In genomic region chr6:104166055-104166668, GRCh38 we compare ENCODE assay signal across 38 cellular contexts.
"Had no signal": no experiment of that assay in that cellular context is flagged by ENCODE, and none has a peak within 500 bp of the region (broad histone marks: within the 10 kb centered on the region; RNA-seq: fewer than 3 reads in every experiment).

No MANE protein-coding gene starts in this region.

- H3K4me3 Mint-ChIP-seq: activated naive CD4-positive, alpha-beta T cell treated with anti-CD3 and anti-CD28 coated beads for 36 hours; activated naive CD4-positive, alpha-beta T cell treated with anti-CD3 and anti-CD28 coated beads, Interleukin-2, amount 10 ng/mL, durations not matched to agents 7 days and 5 days; activated naive CD4-positive, alpha-beta T cell treated with anti-CD3 and anti-CD28 coated beads, Interleukin-2, amount 50 U/mL, for 24 hours; activated naive CD8-positive, alpha-beta T cell; activated naive CD8-positive, alpha-beta T cell treated with anti-CD3 and anti-CD28 coated beads for 36 hours; activated naive CD8-positive, alpha-beta T cell treated with anti-CD3 and anti-CD28 coated beads, Interleukin-2, amount 10 ng/mL, durations not matched to agents 7 days and 5 days; activated naive CD8-positive, alpha-beta T cell treated with anti-CD3 and anti-CD28 coated beads, Interleukin-2, amount 50 U/mL, for 24 hours; activated T-cell treated with anti-CD3 and anti-CD28 coated beads, Interleukin-2, amount 50 U/mL, for 4 hours; activated T-cell treated with anti-CD3 and anti-CD28 coated beads, Interleukin-2, amount 50 U/mL, for 72 hours; activated T-helper 1 cell treated with anti-CD3 and anti-CD28 coated beads, Interleukin-12 subunit alpha, Interleukin-12 subunit beta, Interleukin-2, Interleukin-4 antibody, amounts not matched to agents 30 ng/mL and 10 ng/mL and 1 ng/mL, durations not matched to agents 14 hours and 24 hours and 36 hours; activated T-helper 17 cell treated with anti-CD3 and anti-CD28 coated beads, Interleukin-2, amount 50 U/mL, for 72 hours; brain; central memory CD8-positive, alpha-beta T cell had no signal

- H3K27ac ChIP-seq: adrenal gland, ascending aorta, body of pancreas, brain microvascular endothelial cell, breast epithelium, cardiac muscle cell had no signal

- H3K36me3 Mint-ChIP-seq: activated naive CD4-positive, alpha-beta T cell treated with anti-CD3 and anti-CD28 coated beads, Interleukin-2, amount 10 ng/mL, durations not matched to agents 7 days and 5 days; activated naive CD4-positive, alpha-beta T cell treated with anti-CD3 and anti-CD28 coated beads, Interleukin-2, amount 50 U/mL, for 24 hours; activated naive CD4-positive, alpha-beta T cell treated with anti-CD3 and anti-CD28 coated beads, Interleukin-2, amount 50 U/mL, for 72 hours; activated naive CD8-positive, alpha-beta T cell; activated naive CD8-positive, alpha-beta T cell treated with anti-CD3 and anti-CD28 coated beads for 36 hours; activated naive CD8-positive, alpha-beta T cell treated with anti-CD3 and anti-CD28 coated beads, Interleukin-2, amount 10 ng/mL, durations not matched to agents 7 days and 5 days; brain had no signal

- H3K27me3 Mint-ChIP-seq: activated naive CD4-positive, alpha-beta T cell treated with anti-CD3 and anti-CD28 coated beads, Interleukin-2, amount 10 ng/mL, durations not matched to agents 7 days and 5 days; activated naive CD4-positive, alpha-beta T cell treated with anti-CD3 and anti-CD28 coated beads, Interleukin-2, amount 50 U/mL, for 24 hours; activated naive CD8-positive, alpha-beta T cell; activated naive CD8-positive, alpha-beta T cell treated with anti-CD3 and anti-CD28 coated beads for 36 hours; activated naive CD8-positive, alpha-beta T cell treated with anti-CD3 and anti-CD28 coated beads, Interleukin-2, amount 10 ng/mL, durations not matched to agents 7 days and 5 days; activated naive CD8-positive, alpha-beta T cell treated with anti-CD3 and anti-CD28 coated beads, Interleukin-2, amount 50 U/mL, for 24 hours; activated T-helper 17 cell treated with anti-CD3 and anti-CD28 coated beads, Interleukin-2, amount 50 U/mL, for 72 hours; brain; central memory CD8-positive, alpha-beta T cell had no signal

- DNase-seq: activated effector memory CD4-positive, alpha-beta T cell treated with anti-CD3 and anti-CD28 coated beads, Interleukin-2, amount 50 U/mL, for 16 hours; activated effector memory CD4-positive, alpha-beta T cell treated with Interleukin-2 at 50 U/mL for 16 hours; activated gamma-delta T cell; activated gamma-delta T cell treated with Interleukin-2 at 50 U/mL for 16 hours; activated naive CD4-positive, alpha-beta T cell; activated naive CD4-positive, alpha-beta T cell treated with anti-CD3 and anti-CD28 coated beads for 36 hours; activated naive CD4-positive, alpha-beta T cell treated with anti-CD3 and anti-CD28 coated beads, Interleukin-2, amount 10 ng/mL, durations not matched to agents 7 days and 5 days; activated naive CD4-positive, alpha-beta T cell treated with anti-CD3 and anti-CD28 coated beads, Interleukin-2, amount 50 U/mL, for 16 hours; activated naive CD4-positive, alpha-beta T cell treated with Interleukin-2 at 50 U/mL for 16 hours; activated naive CD8-positive, alpha-beta T cell treated with anti-CD3 and anti-CD28 coated beads for 36 hours; activated naive CD8-positive, alpha-beta T cell treated with anti-CD3 and anti-CD28 coated beads, Interleukin-2, amount 10 ng/mL, durations not matched to agents 7 days and 5 days; activated naive CD8-positive, alpha-beta T cell treated with anti-CD3 and anti-CD28 coated beads, Interleukin-2, amount 50 U/mL, for 24 hours; activated T-cell treated with anti-CD3 and anti-CD28 coated beads, Interleukin-2, amount 50 U/mL, for 4 hours; activated T-cell treated with anti-CD3 and anti-CD28 coated beads, Interleukin-2, amount 50 U/mL, for 48 hours; activated T-cell treated with anti-CD3 and anti-CD28 coated beads, Interleukin-2, amount 50 U/mL, for 72 hours; adrenal gland; amniotic stem cell; amygdala; anterior cingulate cortex; aorta; body of pancreas; brain microvascular endothelial cell; caudate nucleus; central memory CD4-positive, alpha-beta T cell; cerebellar nuclear complex had no signal

- ATAC-seq: activated naive CD4-positive, alpha-beta T cell treated with anti-CD3 and anti-CD28 coated beads, Interleukin-2, amount 50 U/mL, for 72 hours; activated naive CD8-positive, alpha-beta T cell treated with anti-CD3 and anti-CD28 coated beads, Interleukin-2, amount 50 U/mL, for 24 hours; activated T-cell treated with anti-CD3 and anti-CD28 coated beads, Interleukin-2, amount 50 U/mL, for 4 hours; activated T-cell treated with anti-CD3 and anti-CD28 coated beads, Interleukin-2, amount 50 U/mL, for 72 hours; activated T-helper 17 cell treated with anti-CD3 and anti-CD28 coated beads, Interleukin-2, amount 50 U/mL, for 72 hours; body of pancreas had no signal

- H3K4me3 ChIP-seq: adrenal gland, ascending aorta, body of pancreas, breast epithelium, cardiac muscle cell had no signal

- H3K27me3 ChIP-seq: adrenal gland, ascending aorta, body of pancreas, brain microvascular endothelial cell, breast epithelium, cardiac muscle cell had no signal

- H3K4me1 Mint-ChIP-seq: activated naive CD4-positive, alpha-beta T cell treated with anti-CD3 and anti-CD28 coated beads, Interleukin-2, amount 10 ng/mL, durations not matched to agents 7 days and 5 days; activated naive CD4-positive, alpha-beta T cell treated with anti-CD3 and anti-CD28 coated beads, Interleukin-2, amount 50 U/mL, for 24 hours; activated naive CD8-positive, alpha-beta T cell treated with anti-CD3 and anti-CD28 coated beads for 36 hours; activated naive CD8-positive, alpha-beta T cell treated with anti-CD3 and anti-CD28 coated beads, Interleukin-2, amount 10 ng/mL, durations not matched to agents 7 days and 5 days; activated naive CD8-positive, alpha-beta T cell treated with anti-CD3 and anti-CD28 coated beads, Interleukin-2, amount 50 U/mL, for 24 hours; activated T-helper 17 cell treated with anti-CD3 and anti-CD28 coated beads, Interleukin-2, amount 50 U/mL, for 72 hours; central memory CD8-positive, alpha-beta T cell had no signal

- H3K4me1 ChIP-seq: adrenal gland, ascending aorta, body of pancreas, breast epithelium had no signal

- FAIRE-seq: astrocyte, bronchial epithelial cell had no signal

- H3K27ac Mint-ChIP-seq: activated naive CD4-positive, alpha-beta T cell treated with anti-CD3 and anti-CD28 coated beads for 36 hours; activated naive CD4-positive, alpha-beta T cell treated with anti-CD3 and anti-CD28 coated beads, Interleukin-2, amount 10 ng/mL, durations not matched to agents 7 days and 5 days; activated naive CD4-positive, alpha-beta T cell treated with anti-CD3 and anti-CD28 coated beads, Interleukin-2, amount 50 U/mL, for 24 hours; activated naive CD4-positive, alpha-beta T cell treated with anti-CD3 and anti-CD28 coated beads, Interleukin-2, amount 50 U/mL, for 72 hours; activated naive CD8-positive, alpha-beta T cell; activated naive CD8-positive, alpha-beta T cell treated with anti-CD3 and anti-CD28 coated beads for 36 hours; activated naive CD8-positive, alpha-beta T cell treated with anti-CD3 and anti-CD28 coated beads, Interleukin-2, amount 10 ng/mL, durations not matched to agents 7 days and 5 days; activated naive CD8-positive, alpha-beta T cell treated with anti-CD3 and anti-CD28 coated beads, Interleukin-2, amount 50 U/mL, for 24 hours; activated T-cell treated with anti-CD3 and anti-CD28 coated beads, Interleukin-2, amount 50 U/mL, for 72 hours; activated T-helper 1 cell treated with anti-CD3 and anti-CD28 coated beads, Interleukin-12 subunit alpha, Interleukin-12 subunit beta, Interleukin-2, Interleukin-4 antibody, amounts not matched to agents 30 ng/mL and 10 ng/mL and 1 ng/mL, durations not matched to agents 14 hours and 24 hours and 36 hours; activated T-helper 17 cell treated with anti-CD3 and anti-CD28 coated beads, Interleukin-2, amount 50 U/mL, for 72 hours; activated T-helper 2 cell treated with anti-CD3 and anti-CD28 coated beads, Interferon-gamma antibody, Interleukin-2, Interleukin-4, amounts not matched to agents 10 μg/mL and 5 μg/mL and 100 μg/mL, durations not matched to agents 14 hours and 24 hours and 36 hours; brain had no signal

- H3K9me3 ChIP-seq: adrenal gland, body of pancreas had no signal

- H3K36me3 ChIP-seq: adrenal gland, ascending aorta, brain microvascular endothelial cell, breast epithelium, cardiac muscle cell had no signal

- H3K9me3 Mint-ChIP-seq: activated naive CD4-positive, alpha-beta T cell treated with anti-CD3 and anti-CD28 coated beads, Interleukin-2, amount 10 ng/mL, durations not matched to agents 7 days and 5 days had no signal
